In the genomic region with DNA sequence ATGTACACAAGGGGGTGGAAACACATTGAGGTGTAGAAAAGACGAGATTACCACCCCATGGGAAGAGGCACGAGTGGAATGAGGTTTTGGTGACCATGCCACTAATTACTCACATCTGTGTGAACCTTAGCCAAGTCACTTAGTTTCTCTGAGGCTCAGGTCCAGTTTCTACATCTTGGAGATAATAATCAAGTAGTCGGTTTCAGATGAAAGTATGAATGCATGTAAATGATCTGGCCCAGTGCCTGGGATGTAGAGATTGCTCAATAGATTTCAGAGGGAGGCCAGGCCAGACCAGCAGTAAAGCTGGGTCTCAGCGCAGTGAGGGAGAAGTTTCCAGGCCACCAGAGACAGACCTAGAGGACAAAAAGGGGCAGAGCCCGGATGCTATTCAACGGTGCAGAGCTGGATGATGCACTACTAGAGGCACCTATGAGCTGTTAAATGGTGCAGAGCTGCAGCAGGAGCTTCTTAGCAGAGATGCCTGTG, we compare ENCODE assay signal across 14 cellular contexts.
A peak's percentile ranks its signal among the peaks of the same experiment; 100 is the strongest.
DNase-seq lines count a peak whose midpoint lies in the region; ATAC-seq, FAIRE-seq and TF ChIP-seq lines count a peak whose summit lies in the region.
"Had no signal": no experiment of that assay in that cellular context is flagged by ENCODE, and none has a peak within 500 bp of the region (broad histone marks: within the 10 kb centered on the region; RNA-seq: fewer than 3 reads in every experiment).

No MANE protein-coding gene starts in this region.

- H3K27ac ChIP-seq in K562 (ENCODE audit: extremely low read depth, low read depth, low read length) = no peak overlapping the region
- H3K27ac ChIP-seq: coronary artery had no signal

- H3K4me3 Mint-ChIP-seq in mesothelial cell of epicardium = no peak overlapping the region
- no peak overlapping the region for H3K4me3 Mint-ChIP-seq in activated T-helper 2 cell treated with anti-CD3 and anti-CD28 coated beads, Interferon-gamma antibody, Interleukin-2, Interleukin-4, amounts not matched to agents 10 μg/mL and 5 μg/mL and 100 μg/mL, durations not matched to agents 14 hours and 24 hours and 36 hours (ENCODE audit: low read depth)
- H3K4me3 Mint-ChIP-seq: activated naive CD4-positive, alpha-beta T cell treated with anti-CD3 and anti-CD28 coated beads, Interleukin-2, amount 10 ng/mL, durations not matched to agents 7 days and 5 days; CD8-positive, alpha-beta T cell had no signal

- H3K9me3 ChIP-seq in K562 (replicated peaks; ENCODE audit: control insufficient read depth, insufficient read depth, low read depth, low read length) = no peaks in the 10 kb centered on the region
- H3K9me3 ChIP-seq in mucosa of descending colon = no peaks in the 10 kb centered on the region

- no peaks in the 10 kb centered on the region for H3K4me1 ChIP-seq in K562 (replicated peaks in 1 of 2; ENCODE audit: control insufficient read depth in 2 of 2, insufficient read depth in 2 of 2, low read length in 2 of 2)
- peaks cover 30% of the 10 kb centered on the region for H3K4me1 ChIP-seq in mucosa of descending colon (ENCODE audit: low read depth)

- H3K27ac Mint-ChIP-seq in mesothelial cell of epicardium = peak overlapping the region; percentile 85
- H3K27ac Mint-ChIP-seq in activated T-helper 2 cell treated with anti-CD3 and anti-CD28 coated beads, Interferon-gamma antibody, Interleukin-2, Interleukin-4, amounts not matched to agents 10 μg/mL and 5 μg/mL and 100 μg/mL, durations not matched to agents 14 hours and 24 hours and 36 hours = no peak overlapping the region
- H3K27ac Mint-ChIP-seq: activated naive CD4-positive, alpha-beta T cell treated with anti-CD3 and anti-CD28 coated beads, Interleukin-2, amount 10 ng/mL, durations not matched to agents 7 days and 5 days; CD8-positive, alpha-beta T cell had no signal

- TF ChIP-seq EP300 in K562 (IDR thresholded peaks at IDR 0.05; ENCODE audit: low read length) = no peak

- CTCF ChIA-PET in K562 (lab: Yijun Ruan, JAX; ENCODE audit: low intra/inter-chr PET ratio) = no interaction called here

- no peak for TF ChIP-seq RAD21 in K562 (CRISPR knock-in tag; conservative IDR thresholded peaks at IDR 0.05 in 1 of 2, IDR thresholded peaks at IDR 0.05 in 1 of 2)

- peak; percentile 65 for ATAC-seq in GM18498 (IDR thresholded peaks at IDR 0.05; ENCODE audit: unreplicated experiment)
- no peak for ATAC-seq in K562
- ATAC-seq in mucosa of descending colon = no peak
- ATAC-seq: CD8-positive, alpha-beta T cell; left ventricle myocardium superior had no signal

- H3K4me1 Mint-ChIP-seq in mesothelial cell of epicardium = peaks cover 41% of the 10 kb centered on the region
- no peaks in the 10 kb centered on the region for H3K4me1 Mint-ChIP-seq in activated T-helper 2 cell treated with anti-CD3 and anti-CD28 coated beads, Interferon-gamma antibody, Interleukin-2, Interleukin-4, amounts not matched to agents 10 μg/mL and 5 μg/mL and 100 μg/mL, durations not matched to agents 14 hours and 24 hours and 36 hours (ENCODE audit: low read depth)
- H3K4me1 Mint-ChIP-seq: activated naive CD4-positive, alpha-beta T cell treated with anti-CD3 and anti-CD28 coated beads, Interleukin-2, amount 10 ng/mL, durations not matched to agents 7 days and 5 days had no signal

- no peak overlapping the region for H3K9ac ChIP-seq in K562 (ENCODE audit: insufficient read depth in 1 of 2, low read depth in 2 of 2, low read length in 2 of 2)

- no peak overlapping the region for H3K4me3 ChIP-seq in K562
- no peak overlapping the region for H3K4me3 ChIP-seq in mucosa of descending colon
- H3K4me3 ChIP-seq: coronary artery had no signal

- H3K4me2 ChIP-seq in K562 (ENCODE audit: insufficient read depth, low read length) = no peak overlapping the region

- 13% methylated on average over 6 of the region's 6 CpGs for WGBS in K562 (ENCODE audit: insufficient coverage, low coverage, missing lambda C conversion rate)

- no peaks in the 10 kb centered on the region for H3K79me2 ChIP-seq in K562 (ENCODE audit: control insufficient read depth, insufficient read depth, low read length)

- DNase-seq in HT1080 (ENCODE audit: low read depth) (peak; percentile 60), K562 (ENCODE audit: extremely low read depth in 1 of 4, low spot score in 3 of 4) (no peak), mesothelial cell of epicardium (ENCODE audit: low spot score in 2 of 2, unreplicated experiment in 2 of 2) (no peak), mucosa of descending colon (no peak), AG20443 (ENCODE audit: low spot score) (no peak), NCI-H524 (lab: John Stamatoyannopoulos, UW) (no peak)
- DNase-seq in activated T-helper 2 cell treated with anti-CD3 and anti-CD28 coated beads, Interferon-gamma antibody, Interleukin-2, Interleukin-4, amounts not matched to agents 10 μg/mL and 5 μg/mL and 100 μg/mL, durations not matched to agents 14 hours and 24 hours and 36 hours (ENCODE audit: low spot score) = no peak
- DNase-seq: activated naive CD4-positive, alpha-beta T cell treated with anti-CD3 and anti-CD28 coated beads, Interleukin-2, amount 10 ng/mL, durations not matched to agents 7 days and 5 days; CD8-positive, alpha-beta T cell; left ventricle myocardium superior; stimulated activated CD4-positive, alpha-beta T cell treated with anti-CD3 and anti-CD28 coated beads, Interleukin-1b, Interleukin-23, amount 100 ng/mL, for 48 hours; stimulated activated naive CD4-positive, alpha-beta T cell had no signal

- TF ChIP-seq POLR2A in K562 (conservative IDR thresholded peaks at IDR 0.05) = no peak

- intact Hi-C loops in K562 (cut with micrococcal nuclease) (no loop called here), mucosa of descending colon (cut with DNase I, micrococcal nuclease) (no loop called here)
- intact Hi-C loops in activated T-helper 2 cell treated with anti-CD3 and anti-CD28 coated beads, Interferon-gamma antibody, Interleukin-2, Interleukin-4, amounts not matched to agents 10 μg/mL and 5 μg/mL and 100 μg/mL, durations not matched to agents 14 hours and 24 hours and 36 hours (cut with micrococcal nuclease) = no loop called here

- H4K20me1 ChIP-seq in K562 (replicated peaks; ENCODE audit: control insufficient read depth, insufficient read depth, low read length) = no peaks in the 10 kb centered on the region

- TF ChIP-seq CTCF in K562 (IDR thresholded peaks at IDR 0.05 in 2 of 3, conservative IDR thresholded peaks at IDR 0.05 in 1 of 3; ENCODE audit: insufficient read depth in 2 of 3, low read depth in 1 of 3, low read length in 3 of 3) = no peak
- no peak for TF ChIP-seq CTCF in mesothelial cell of epicardium (IDR thresholded peaks at IDR 0.05; ENCODE audit: unreplicated experiment)
- TF ChIP-seq CTCF in mucosa of descending colon (IDR thresholded peaks at IDR 0.05) = no peak

- no peak for FAIRE-seq in K562 (lab: Jason Lieb, UNC)

- H3K9me3 Mint-ChIP-seq in mesothelial cell of epicardium = no peaks in the 10 kb centered on the region
- no peaks in the 10 kb centered on the region for H3K9me3 Mint-ChIP-seq in activated T-helper 2 cell treated with anti-CD3 and anti-CD28 coated beads, Interferon-gamma antibody, Interleukin-2, Interleukin-4, amounts not matched to agents 10 μg/mL and 5 μg/mL and 100 μg/mL, durations not matched to agents 14 hours and 24 hours and 36 hours
- H3K9me3 Mint-ChIP-seq: activated naive CD4-positive, alpha-beta T cell treated with anti-CD3 and anti-CD28 coated beads, Interleukin-2, amount 10 ng/mL, durations not matched to agents 7 days and 5 days; CD8-positive, alpha-beta T cell had no signal

- no peaks in the 10 kb centered on the region for H3K27me3 ChIP-seq in K562 (ENCODE audit: control insufficient read depth in 2 of 2, insufficient read depth in 2 of 2, low read length in 2 of 2)

- BruUV-seq in K562 (replicated peaks; lab: Mats Ljungman, UMichigan) = no TSS peak

- H3K27me3 Mint-ChIP-seq in mesothelial cell of epicardium (ENCODE audit: low read depth) = no peaks in the 10 kb centered on the region
- H3K27me3 Mint-ChIP-seq in activated T-helper 2 cell treated with anti-CD3 and anti-CD28 coated beads, Interferon-gamma antibody, Interleukin-2, Interleukin-4, amounts not matched to agents 10 μg/mL and 5 μg/mL and 100 μg/mL, durations not matched to agents 14 hours and 24 hours and 36 hours (ENCODE audit: low read depth) = no peaks in the 10 kb centered on the region
- H3K27me3 Mint-ChIP-seq: activated naive CD4-positive, alpha-beta T cell treated with anti-CD3 and anti-CD28 coated beads, Interleukin-2, amount 10 ng/mL, durations not matched to agents 7 days and 5 days had no signal

- POLR2A ChIA-PET in K562 (lab: Yijun Ruan, JAX) = no interaction called here

- H3K36me3 ChIP-seq in K562 (ENCODE audit: control insufficient read depth, insufficient read depth, low read length) = no peaks in the 10 kb centered on the region; the same call in 2 of the 3 replicates
- no peaks in the 10 kb centered on the region for H3K36me3 ChIP-seq in mucosa of descending colon (ENCODE audit: low read depth)

- no peaks in the 10 kb centered on the region for H3K36me3 Mint-ChIP-seq in mesothelial cell of epicardium
- no peaks in the 10 kb centered on the region for H3K36me3 Mint-ChIP-seq in activated T-helper 2 cell treated with anti-CD3 and anti-CD28 coated beads, Interferon-gamma antibody, Interleukin-2, Interleukin-4, amounts not matched to agents 10 μg/mL and 5 μg/mL and 100 μg/mL, durations not matched to agents 14 hours and 24 hours and 36 hours (ENCODE audit: low read depth)
- H3K36me3 Mint-ChIP-seq: activated naive CD4-positive, alpha-beta T cell treated with anti-CD3 and anti-CD28 coated beads, Interleukin-2, amount 10 ng/mL, durations not matched to agents 7 days and 5 days; CD8-positive, alpha-beta T cell had no signal

- H2AFZ ChIP-seq in K562 (ENCODE audit: low read depth, low read length) = no peak overlapping the region

- H3K9me1 ChIP-seq in K562 (ENCODE audit: control insufficient read depth, insufficient read depth, low read length) = no peaks in the 10 kb centered on the region

- in situ Hi-C loops in K562 (cut with MboI) = no loop called here
